2 cellular contexts compared by ENCODE assay signal in genomic region chr14:96105921-96106441, GRCh38.
A peak's percentile ranks its signal among the peaks of the same experiment; 100 is the strongest.
TF ChIP-seq lines count a peak whose summit lies in the region.

No MANE protein-coding gene starts in this region.

TF ChIP-seq in liver, 16 proteins besides CTCF, POLR2A, EP300 and RAD21 (continued from another document):
- TF ChIP-seq ZBTB33 (IDR thresholded peaks at IDR 0.05), result no peak
- peak in 1 of 2 donors; percentile 88 for TF ChIP-seq RXRA (IDR thresholded peaks at IDR 0.05)
- TF ChIP-seq, protein P1, sequence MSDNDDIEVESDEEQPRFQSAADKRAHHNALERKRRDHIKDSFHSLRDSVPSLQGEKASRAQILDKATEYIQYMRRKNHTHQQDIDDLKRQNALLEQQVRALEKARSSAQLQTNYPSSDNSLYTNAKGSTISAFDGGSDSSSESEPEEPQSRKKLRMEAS (IDR thresholded peaks at IDR 0.05), result peak; percentile 47
- TF ChIP-seq ATF3 (IDR thresholded peaks at IDR 0.05), result no peak
- no peak for TF ChIP-seq FOXA2 (IDR thresholded peaks at IDR 0.05)
- TF ChIP-seq SP1 (IDR thresholded peaks at IDR 0.05), result no peak
- no peak for TF ChIP-seq FOXA1 (IDR thresholded peaks at IDR 0.05)
- peak; percentile 16 for TF ChIP-seq REST (IDR thresholded peaks at IDR 0.05)
- no peak for TF ChIP-seq YY1 (IDR thresholded peaks at IDR 0.05)
- peak in 1 of 2 donors; percentile 24 for TF ChIP-seq EGR1 (IDR thresholded peaks at IDR 0.05; ENCODE audit: low read depth in 2 of 2)
- TF ChIP-seq JUND (IDR thresholded peaks at IDR 0.05), result peak in 1 of 2 donors; percentile 48
- no peak for TF ChIP-seq GABPA (IDR thresholded peaks at IDR 0.05 in 1 of 2, conservative IDR thresholded peaks at IDR 0.05 in 1 of 2)
- TF ChIP-seq NR2F2 (IDR thresholded peaks at IDR 0.05), result no peak
- TF ChIP-seq TAF1 (conservative IDR thresholded peaks at IDR 0.05), result no peak

TF ChIP-seq in HepG2, 621 proteins besides CTCF, POLR2A, EP300 and RAD21 (continued from another document):
- TF ChIP-seq ELK4 (CRISPR knock-in tag; IDR thresholded peaks at IDR 0.05; ENCODE audit: borderline replicate concordance), result no peak
